In genomic region chr15:56205061-56205876, GRCh38 we compare ENCODE assay signal across 1 cellular context.
TF ChIP-seq lines count a peak whose summit lies in the region.

No MANE protein-coding gene starts in this region.

TF ChIP-seq in SK-N-SH, 30 proteins besides CTCF, POLR2A, EP300 and RAD21 (continued from another document):
- no peak for TF ChIP-seq REST (IDR thresholded peaks at IDR 0.05; ENCODE audit: low read depth, low read length)
